In genomic region chr16:47311738-47312505, GRCh38 we compare ENCODE assay signal across 11 cellular contexts.
A peak's percentile ranks its signal among the peaks of the same experiment; 100 is the strongest.
DNase-seq lines count a peak whose midpoint lies in the region; TF ChIP-seq lines count a peak whose summit lies in the region.
"Had no signal": no experiment of that assay in that cellular context is flagged by ENCODE, and none has a peak within 500 bp of the region (broad histone marks: within the 10 kb centered on the region; RNA-seq: fewer than 3 reads in every experiment).

No MANE protein-coding gene starts in this region.

- H3K27ac ChIP-seq in dorsolateral prefrontal cortex (peak overlapping the region in 51 of 59 donors; percentile 2 to 87 (median 68)), mesodermal cell (ENCODE audit: low read depth, low read length, severe bottlenecking) (peak overlapping the region; percentile 7)
- H3K27ac ChIP-seq: HL-60 had no signal

- H3K36me3 ChIP-seq in mesodermal cell (ENCODE audit: control insufficient read depth, insufficient read depth, low read length) (peaks cover 4% of the 10 kb centered on the region), BE2C (no peaks in the 10 kb centered on the region)

- no peaks in the 10 kb centered on the region for H3K27me3 ChIP-seq in dorsolateral prefrontal cortex
- no peaks in the 10 kb centered on the region for H3K27me3 ChIP-seq in BE2C

- intact Hi-C loops in dorsolateral prefrontal cortex (cut with DNase I) = loop anchor here in 1 of 2 donors (5.0 kb wide), 1 partner anchor 150 kb away; the partner anchor contains the start of genes ITFG1 and PHKB

- H3K4me1 ChIP-seq in mesodermal cell (ENCODE audit: control insufficient read depth, insufficient read depth, low read length, poor library complexity, severe bottlenecking) (no peaks in the 10 kb centered on the region), BE2C (no peaks in the 10 kb centered on the region)

- H3K9me3 ChIP-seq in mesodermal cell (ENCODE audit: control insufficient read depth, low read length) (no peaks in the 10 kb centered on the region), BE2C (no peaks in the 10 kb centered on the region)

- peak overlapping the region in 13 of 59 donors; percentile 3 to 35 (median 16) for H3K4me3 ChIP-seq in dorsolateral prefrontal cortex
- no peak overlapping the region for H3K4me3 ChIP-seq in mesodermal cell (ENCODE audit: extremely low read depth, insufficient read depth, low read length, poor library complexity, severe bottlenecking)
- no peak overlapping the region for H3K4me3 ChIP-seq in BE2C (ENCODE audit: low read depth, low read length)

- DNase-seq in EL = peak; percentile 11
- DNase-seq in NCI-H1105 (lab: John Stamatoyannopoulos, UW) = peak; percentile 2
- peak in 5 of 10 donors; percentile 5 to 56 (median 43) for DNase-seq in dorsolateral prefrontal cortex
- no peak for DNase-seq in BE2C
- no peak for DNase-seq in stimulated activated naive CD4-positive, alpha-beta T cell (lab: John Stamatoyannopoulos, UW)
- no peak for DNase-seq in activated naive CD4-positive, alpha-beta T cell (lab: John Stamatoyannopoulos, UW)
- DNase-seq in NCI-H2196 treated with DMSO at 0.1 percent for 48 hours (lab: John Stamatoyannopoulos, UW; ENCODE audit: unreplicated experiment) = no peak
- DNase-seq: activated CD4-positive, alpha-beta T cell treated with anti-CD3 and anti-CD28 coated beads, Interleukin-2, amount 50 U/mL, for 4 hours; NCI-H2107 had no signal

- TF ChIP-seq CTCF in dorsolateral prefrontal cortex (IDR thresholded peaks at IDR 0.05 in 54 of 56, conservative IDR thresholded peaks at IDR 0.05 in 2 of 56; ENCODE audit: low read depth in 1 of 56, partially characterized antibody in 56 of 56) (no peak), BE2C (IDR thresholded peaks at IDR 0.05; ENCODE audit: low read depth, low read length) (no peak)

- 34 to 57% methylated on average over 2 to 5 of the region's 8 CpGs for WGBS in mesodermal cell (ENCODE audit: insufficient coverage in 2 of 2), 2 experiments

Comparison
In these comparisons a context has a peak if more than half of its experiments do, and no peak if none do; other contexts are left out.
1. DNase-seq: peak in EL (single experiment) and NCI-H1105 (single experiment); none in BE2C (single experiment), stimulated activated naive CD4-positive, alpha-beta T cell (0 of 6), activated naive CD4-positive, alpha-beta T cell (0 of 4) and NCI-H2196 treated with DMSO at 0.1 percent for 48 hours (single experiment).